Comparison of ENCODE assay signal across 1 cellular context in genomic region chr3:195179782-195180489, GRCh38.
TF ChIP-seq lines count a peak whose summit lies in the region.

No MANE protein-coding gene starts in this region.

TF ChIP-seq in PFSK-1, 5 proteins besides CTCF, POLR2A, EP300 and RAD21 (continued from another document):
- TF ChIP-seq REST (IDR thresholded peaks at IDR 0.05; ENCODE audit: insufficient read depth in 1 of 2, low read depth in 2 of 2, low read length in 2 of 2) (no peak), SIN3A (IDR thresholded peaks at IDR 0.05; ENCODE audit: borderline replicate concordance, insufficient read depth, low read length) (0 out of 2 replicates have a peak, but pooled peaks have one; percentile 32)
